In the genomic region with DNA sequence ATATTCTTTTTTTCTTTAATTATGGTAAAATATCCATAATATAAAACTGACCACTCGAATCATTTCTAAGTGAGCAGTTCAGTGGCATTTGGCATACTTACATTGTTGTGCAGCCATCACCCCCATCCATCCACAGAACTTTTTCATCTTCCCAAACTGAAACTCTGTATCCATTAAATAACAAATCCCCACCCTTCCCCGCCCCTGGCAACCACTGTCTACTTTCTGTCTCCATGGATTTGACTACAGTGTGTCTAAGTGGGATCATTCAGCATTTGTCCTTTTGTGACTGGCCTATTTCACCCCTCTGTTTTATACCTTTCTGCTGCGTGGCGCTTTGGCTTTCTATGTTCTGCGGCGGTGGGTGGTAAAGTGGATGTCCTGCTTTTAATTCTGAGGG, we compare ENCODE assay signal across 31 cellular contexts. TPM values are rescaled to one million over a fixed set of nuclear protein-coding genes. Genes with fewer than 3 reads are reported as not detected.
"Had no signal": no experiment of that assay in that cellular context is flagged by ENCODE, and none has a peak within 500 bp of the region (broad histone marks: within the 10 kb centered on the region; RNA-seq: fewer than 3 reads in every experiment).

No MANE protein-coding gene starts in this region.

- ATAC-seq: activated CD4-positive, CD25-positive, alpha-beta regulatory T cell treated with anti-CD3 and anti-CD28 coated beads, Interleukin-2, amount 50 U/mL, for 24 hours; activated naive CD8-positive, alpha-beta T cell treated with anti-CD3 and anti-CD28 coated beads, Interleukin-2, amount 50 U/mL, for 24 hours; activated T-cell treated with anti-CD3 and anti-CD28 coated beads, Interleukin-2, amount 50 U/mL, for 4 hours; body of pancreas; foreskin keratinocyte; gastrocnemius medialis; heart left ventricle; T-helper 17 cell had no signal

- H3K27ac ChIP-seq: adrenal gland, body of pancreas, colonic mucosa, esophagus muscularis mucosa, foreskin keratinocyte, gastrocnemius medialis, heart left ventricle, WERI-Rb-1 had no signal

- H3K4me3 ChIP-seq: adrenal gland, body of pancreas, colonic mucosa, esophagus muscularis mucosa, gastrocnemius medialis, heart left ventricle had no signal

- H3K4me3 Mint-ChIP-seq: activated B cell treated with CpG ODN at 0.5 μM for 24 hours; activated CD8-positive, alpha-beta T cell treated with anti-CD3 and anti-CD28 coated beads for 36 hours; activated naive CD4-positive, alpha-beta T cell treated with anti-CD3 and anti-CD28 coated beads for 36 hours; activated naive CD4-positive, alpha-beta T cell treated with anti-CD3 and anti-CD28 coated beads, Interleukin-2, amount 50 U/mL, for 24 hours; activated naive CD8-positive, alpha-beta T cell treated with anti-CD3 and anti-CD28 coated beads for 36 hours; activated naive CD8-positive, alpha-beta T cell treated with anti-CD3 and anti-CD28 coated beads, Interleukin-2, amount 50 U/mL, for 24 hours; activated T-cell treated with anti-CD3 and anti-CD28 coated beads, Interleukin-2, amount 50 U/mL, for 4 hours; activated T-helper 17 cell treated with anti-CD3 and anti-CD28 coated beads, Interleukin-2, amount 50 U/mL, for 72 hours; endodermal cell; T-helper 17 cell; T-helper 2 cell treated with Interferon-gamma antibody and Interleukin-4, amounts not matched to agents 5 μg/mL and 100 μg/mL, for 36 hours had no signal

- H3K27me3 Mint-ChIP-seq: activated naive CD8-positive, alpha-beta T cell treated with anti-CD3 and anti-CD28 coated beads for 36 hours; activated naive CD8-positive, alpha-beta T cell treated with anti-CD3 and anti-CD28 coated beads, Interleukin-2, amount 50 U/mL, for 24 hours had no signal

- H3K4me1 ChIP-seq: adrenal gland, colonic mucosa, foreskin keratinocyte had no signal

- H3K27ac Mint-ChIP-seq: activated B cell treated with CpG ODN at 0.5 μM for 24 hours; activated CD8-positive, alpha-beta T cell treated with anti-CD3 and anti-CD28 coated beads for 36 hours; activated naive CD4-positive, alpha-beta T cell treated with anti-CD3 and anti-CD28 coated beads for 36 hours; activated naive CD4-positive, alpha-beta T cell treated with anti-CD3 and anti-CD28 coated beads, Interleukin-2, amount 50 U/mL, for 24 hours; activated naive CD8-positive, alpha-beta T cell treated with anti-CD3 and anti-CD28 coated beads for 36 hours; activated naive CD8-positive, alpha-beta T cell treated with anti-CD3 and anti-CD28 coated beads, Interleukin-2, amount 50 U/mL, for 24 hours; activated T-helper 17 cell treated with anti-CD3 and anti-CD28 coated beads, Interleukin-2, amount 50 U/mL, for 72 hours; endodermal cell; T-helper 17 cell; T-helper 2 cell treated with Interferon-gamma antibody and Interleukin-4, amounts not matched to agents 5 μg/mL and 100 μg/mL, for 36 hours had no signal

- H3K9me3 Mint-ChIP-seq: activated B cell treated with CpG ODN at 0.5 μM for 24 hours; activated CD8-positive, alpha-beta T cell treated with anti-CD3 and anti-CD28 coated beads for 36 hours; activated naive CD4-positive, alpha-beta T cell treated with anti-CD3 and anti-CD28 coated beads for 36 hours; activated naive CD4-positive, alpha-beta T cell treated with anti-CD3 and anti-CD28 coated beads, Interleukin-2, amount 50 U/mL, for 24 hours; activated naive CD8-positive, alpha-beta T cell treated with anti-CD3 and anti-CD28 coated beads for 36 hours; activated naive CD8-positive, alpha-beta T cell treated with anti-CD3 and anti-CD28 coated beads, Interleukin-2, amount 50 U/mL, for 24 hours; activated T-cell treated with anti-CD3 and anti-CD28 coated beads, Interleukin-2, amount 50 U/mL, for 4 hours; activated T-helper 17 cell treated with anti-CD3 and anti-CD28 coated beads, Interleukin-2, amount 50 U/mL, for 72 hours; T-helper 2 cell treated with Interferon-gamma antibody and Interleukin-4, amounts not matched to agents 5 μg/mL and 100 μg/mL, for 36 hours had no signal

- H3K36me3 ChIP-seq: adrenal gland, colonic mucosa, esophagus muscularis mucosa, gastrocnemius medialis, heart left ventricle, WERI-Rb-1 had no signal

- H3K4me1 Mint-ChIP-seq: activated naive CD4-positive, alpha-beta T cell treated with anti-CD3 and anti-CD28 coated beads, Interleukin-2, amount 50 U/mL, for 24 hours; activated naive CD8-positive, alpha-beta T cell treated with anti-CD3 and anti-CD28 coated beads for 36 hours; activated naive CD8-positive, alpha-beta T cell treated with anti-CD3 and anti-CD28 coated beads, Interleukin-2, amount 50 U/mL, for 24 hours; activated T-helper 17 cell treated with anti-CD3 and anti-CD28 coated beads, Interleukin-2, amount 50 U/mL, for 72 hours; endodermal cell; T-helper 17 cell had no signal

- H3K36me3 Mint-ChIP-seq: activated naive CD4-positive, alpha-beta T cell treated with anti-CD3 and anti-CD28 coated beads, Interleukin-2, amount 50 U/mL, for 24 hours; activated naive CD8-positive, alpha-beta T cell treated with anti-CD3 and anti-CD28 coated beads for 36 hours had no signal

- H3K9me3 ChIP-seq: adrenal gland, body of pancreas, colonic mucosa, esophagus muscularis mucosa, gastrocnemius medialis had no signal

- DNase-seq: activated B cell treated with CpG ODN at 0.5 μM for 24 hours; activated CD4-positive, alpha-beta T cell treated with anti-CD3 and anti-CD28 coated beads, Interleukin-2, amount 50 U/mL, for 1 hour; activated CD4-positive, alpha-beta T cell treated with anti-CD3 and anti-CD28 coated beads, Interleukin-2, amount 50 U/mL, for 48 hours; activated CD8-positive, alpha-beta memory T cell treated with anti-CD3 and anti-CD28 coated beads for 24 hours; activated CD8-positive, alpha-beta T cell treated with anti-CD3 and anti-CD28 coated beads for 36 hours; activated effector memory CD4-positive, alpha-beta T cell treated with anti-CD3 and anti-CD28 coated beads, Interleukin-2, amount 50 U/mL, for 16 hours; activated naive CD4-positive, alpha-beta T cell treated with anti-CD3 and anti-CD28 coated beads for 36 hours; activated naive CD8-positive, alpha-beta T cell treated with anti-CD3 and anti-CD28 coated beads for 36 hours; activated naive CD8-positive, alpha-beta T cell treated with anti-CD3 and anti-CD28 coated beads, Interleukin-2, amount 50 U/mL, for 24 hours; activated T-cell treated with anti-CD3 and anti-CD28 coated beads, Interleukin-2, amount 50 U/mL, for 4 hours; adrenal gland; amygdala; aorta; body of pancreas; cerebellar nuclear complex; colonic mucosa; effector memory CD4-positive, alpha-beta T cell; endodermal cell; erythroblast; foreskin keratinocyte; gastrocnemius medialis; heart left ventricle; T-helper 1 cell; T-helper 17 cell; T1000; WERI-Rb-1 had no signal

- H3K27me3 ChIP-seq: adrenal gland, body of pancreas, colonic mucosa, esophagus muscularis mucosa, foreskin keratinocyte, gastrocnemius medialis, heart left ventricle had no signal

RNA-seq across cellular contexts. Expression of a gene that starts 49.1 kb away (rescaled TPM):
- total RNA-seq: activated B cell treated with CpG ODN at 0.5 μM for 24 hours had no signal
